ENCODE assay signal across 9 cellular contexts in genomic region chr17:51154176-51154575, GRCh38. TPM values are rescaled to one million over a fixed set of nuclear protein-coding genes. Genes with fewer than 3 reads are reported as not detected.
DNase-seq lines count a peak whose midpoint lies in the region; ATAC-seq and TF ChIP-seq lines count a peak whose summit lies in the region.
"Had no signal": no experiment of that assay in that cellular context is flagged by ENCODE, and none has a peak within 500 bp of the region (broad histone marks: within the 10 kb centered on the region; RNA-seq: fewer than 3 reads in every experiment).

No MANE protein-coding gene starts in this region.

- H2AFZ ChIP-seq in mesenchymal stem cell (ENCODE audit: low read depth, low read length): no peak overlapping the region

- H3K4me1 ChIP-seq in body of pancreas (peaks cover 21% of the 10 kb centered on the region), mesenchymal stem cell (ENCODE audit: control insufficient read depth, insufficient read depth, low read depth, low read length) (peaks cover 6% of the 10 kb centered on the region)

- peaks cover 7% of the 10 kb centered on the region for H3K79me1 ChIP-seq in mesenchymal stem cell (replicated peaks; ENCODE audit: low read length, poor library complexity, severe bottlenecking)

- H3K36me3 ChIP-seq in body of pancreas (replicated peaks in 1 of 2; ENCODE audit: insufficient read depth in 1 of 2, low read depth in 2 of 2) (no peaks in the 10 kb centered on the region), mesenchymal stem cell (ENCODE audit: control insufficient read depth in 1 of 2, insufficient read depth in 2 of 2, low read depth in 1 of 2, low read length in 2 of 2) (peaks cover 4 to 32% of the 10 kb centered on the region in 2 experiments)

- DNase-seq in AG10803 (ENCODE audit: low read depth): peak; percentile 17
- DNase-seq in HT-29 (ENCODE audit: low spot score): peak; percentile 26
- DNase-seq in body of pancreas: no peak
- DNase-seq in mesenchymal stem cell: peak; percentile 33
- DNase-seq in SKM-1 (lab: John Stamatoyannopoulos, UW; ENCODE audit: unreplicated experiment): no peak
- DNase-seq in central memory CD4-positive, alpha-beta T cell: no peak
- no peak for DNase-seq in effector CD8-positive, alpha-beta T cell (lab: John Stamatoyannopoulos, UW)
- DNase-seq: midbrain had no signal

- H2BK12ac ChIP-seq in mesenchymal stem cell (ENCODE audit: low read length in 2 of 2): no peak overlapping the region

- intact Hi-C loops in body of pancreas (cut with DNase I): loop anchor here (10.0 kb wide), 1 partner anchor 149 kb away; no protein-coding TSS in a partner anchor

- peak overlapping the region in 1 of 2 experiments; percentile 7 for H3K14ac ChIP-seq in mesenchymal stem cell (ENCODE audit: low read length in 2 of 2)

- no peak for ATAC-seq in body of pancreas
- ATAC-seq in GM21390 (IDR thresholded peaks at IDR 0.05; ENCODE audit: unreplicated experiment): no peak

- peak overlapping the region; percentile 82 for H3K4me2 ChIP-seq in mesenchymal stem cell (ENCODE audit: low read length, poor library complexity, severe bottlenecking)

- WGBS in body of pancreas, 2 donors: 12 to 13% methylated on average over 6 of the region's 6 CpGs
- WGBS in mesenchymal stem cell: 0% methylated on average over 3 of the region's 6 CpGs

- TF ChIP-seq CTCF in AG10803 (conservative IDR thresholded peaks at IDR 0.05; ENCODE audit: low read length) (no peak), body of pancreas (IDR thresholded peaks at IDR 0.05) (no peak)

- H2BK15ac ChIP-seq in mesenchymal stem cell (ENCODE audit: low read depth, poor library complexity, severe bottlenecking): no peak overlapping the region

- H4K8ac ChIP-seq in mesenchymal stem cell (ENCODE audit: low read length): peak overlapping the region; percentile 12

- H3K4me3 ChIP-seq in AG10803 (ENCODE audit: low read length): peak overlapping the region; percentile 96
- peak overlapping the region; percentile 26 to 65 for H3K4me3 ChIP-seq in body of pancreas
- H3K4me3 ChIP-seq in mesenchymal stem cell (ENCODE audit: insufficient read depth in 1 of 2, low read depth in 1 of 2, low read length in 2 of 2): peak overlapping the region in 1 of 2 experiments; percentile 90

- H2BK5ac ChIP-seq in mesenchymal stem cell (ENCODE audit: low read depth, low read length, poor library complexity, severe bottlenecking): no peak overlapping the region

- peak overlapping the region; percentile 92 for H3K9ac ChIP-seq in mesenchymal stem cell (ENCODE audit: low read length)

- H3K9me3 ChIP-seq in body of pancreas: no peaks in the 10 kb centered on the region
- H3K9me3 ChIP-seq in mesenchymal stem cell (ENCODE audit: control insufficient read depth, low read length): no peaks in the 10 kb centered on the region

- H2BK120ac ChIP-seq in mesenchymal stem cell (ENCODE audit: low read depth, low read length): no peak overlapping the region

- peak overlapping the region in 1 of 4 donors; percentile 81 for H3K27ac ChIP-seq in body of pancreas
- peak overlapping the region; percentile 87 for H3K27ac ChIP-seq in mesenchymal stem cell (ENCODE audit: low read length, poor library complexity, severe bottlenecking)

- H3K18ac ChIP-seq in mesenchymal stem cell (ENCODE audit: low read depth in 1 of 2, low read length in 2 of 2): no peak overlapping the region

- no peak overlapping the region for H2AK5ac ChIP-seq in mesenchymal stem cell (ENCODE audit: low read length, severe bottlenecking)

- no peak overlapping the region for H4K91ac ChIP-seq in mesenchymal stem cell (ENCODE audit: low read length)

- no peak overlapping the region for H3K23ac ChIP-seq in mesenchymal stem cell (ENCODE audit: low read length in 2 of 2)

- TF ChIP-seq POLR2A in body of pancreas (IDR thresholded peaks at IDR 0.05): no peak

- no peaks in the 10 kb centered on the region for H3K27me3 ChIP-seq in body of pancreas
- no peaks in the 10 kb centered on the region for H3K27me3 ChIP-seq in mesenchymal stem cell (ENCODE audit: control insufficient read depth in 1 of 2, insufficient read depth in 1 of 2, low read length in 2 of 2)

- peak overlapping the region in 1 of 2 experiments; percentile 94 for H3K4ac ChIP-seq in mesenchymal stem cell (ENCODE audit: low read depth in 1 of 2, low read length in 2 of 2)

RNA-seq across cellular contexts. Expression of gene NME1, which starts 0.8 kb away (rescaled TPM):
- 237 and 256 TPM in 2 replicates for total RNA-seq in HT-29 (2014; rRNA removed; shearing (Covaris generic))
- total RNA-seq in body of pancreas: 10 to 100 TPM; 17.5 to 27.2 TPM
- polyA plus RNA-seq in mesenchymal stem cell (2013, experiment 1 of 2): 147 TPM
- 158 TPM for polyA plus RNA-seq in mesenchymal stem cell (2013, experiment 2 of 2)

RNA-seq across cellular contexts. Expression of gene NME2, which starts 12.0 kb away (rescaled TPM):
- total RNA-seq in HT-29 (2014; rRNA removed; shearing (Covaris generic)): 838 and 869 TPM in 2 replicates
- 100 to 1,000 TPM; 108 to 172 TPM for total RNA-seq in body of pancreas
- 1,365 TPM for polyA plus RNA-seq in mesenchymal stem cell (2013, experiment 1 of 2)
- 1,368 TPM for polyA plus RNA-seq in mesenchymal stem cell (2013, experiment 2 of 2)

RNA-seq across cellular contexts. Expression of gene SPAG9, which starts 33.5 kb away (rescaled TPM):
- 25.9 and 27.0 TPM in 2 replicates for total RNA-seq in HT-29 (2014; rRNA removed; shearing (Covaris generic))
- total RNA-seq in body of pancreas: 10 to 100 TPM; 49.8 to 76.8 TPM
- polyA plus RNA-seq in mesenchymal stem cell (2013, experiment 1 of 2): 41.1 TPM
- polyA plus RNA-seq in mesenchymal stem cell (2013, experiment 2 of 2): 40.7 TPM

Comparison
In these comparisons a context has a peak if more than half of its experiments do, and no peak if none do; other contexts are left out.
1. DNase-seq: peak in AG10803 (single experiment), HT-29 (single experiment) and mesenchymal stem cell (single experiment); none in body of pancreas (0 of 4), SKM-1 (single experiment), central memory CD4-positive, alpha-beta T cell (single experiment) and effector CD8-positive, alpha-beta T cell (single experiment).